Comparison of ENCODE assay signal across 7 cellular contexts in genomic region chr17:40076101-40076498, GRCh38. TPM values are rescaled to one million over a fixed set of nuclear protein-coding genes. Genes with fewer than 3 reads are reported as not detected.
DNase-seq lines count a peak whose midpoint lies in the region; ATAC-seq and TF ChIP-seq lines count a peak whose summit lies in the region.
"Had no signal": no experiment of that assay in that cellular context is flagged by ENCODE, and none has a peak within 500 bp of the region (broad histone marks: within the 10 kb centered on the region; RNA-seq: fewer than 3 reads in every experiment).

No MANE protein-coding gene starts in this region.

- H4K8ac ChIP-seq in neuronal stem cell (ENCODE audit: low read depth, low read length): no peak overlapping the region

- H3K4me3 ChIP-seq in body of pancreas (no peak overlapping the region), neuronal stem cell (ENCODE audit: low read length in 2 of 2) (no peak overlapping the region)

- H2BK15ac ChIP-seq in neuronal stem cell (ENCODE audit: low read length): peak overlapping the region; percentile 28

- no peak overlapping the region for H2AFZ ChIP-seq in neuronal stem cell (ENCODE audit: low read length)

- H2AK5ac ChIP-seq in neuronal stem cell (ENCODE audit: low read depth, low read length): peak overlapping the region; percentile 53

- TF ChIP-seq POLR2A in body of pancreas (IDR thresholded peaks at IDR 0.05): no peak

- no peak overlapping the region for H3K14ac ChIP-seq in neuronal stem cell (ENCODE audit: low read length)

- no peaks in the 10 kb centered on the region for H3K9me3 ChIP-seq in body of pancreas
- no peaks in the 10 kb centered on the region for H3K9me3 ChIP-seq in neuronal stem cell (replicated peaks in 1 of 2; ENCODE audit: control insufficient read depth in 2 of 2, insufficient read depth in 1 of 2, low read depth in 1 of 2, low read length in 2 of 2)

- no peak overlapping the region for H3K18ac ChIP-seq in neuronal stem cell (ENCODE audit: low read length)

- H2BK120ac ChIP-seq in neuronal stem cell (ENCODE audit: low read depth, low read length): no peak overlapping the region

- DNase-seq in body of pancreas (no peak), neuronal stem cell (ENCODE audit: low spot score) (no peak), SHP77 treated with DMSO at 0.1 percent for 48 hours (lab: John Stamatoyannopoulos, UW) (no peak), iPS-NIHi7 (ENCODE audit: extremely low spot score) (no peak)
- DNase-seq in stimulated activated naive CD4-positive, alpha-beta T cell treated with Interleukin-2 at 50 U/mL for 16 hours (lab: John Stamatoyannopoulos, UW): no peak
- DNase-seq: SIG-M5 had no signal

- H3K27me3 ChIP-seq in body of pancreas: no peaks in the 10 kb centered on the region
- no peaks in the 10 kb centered on the region for H3K27me3 ChIP-seq in neuronal stem cell (ENCODE audit: control insufficient read depth in 3 of 3, insufficient read depth in 3 of 3, low read depth in 1 of 3, low read length in 3 of 3)

- no peak overlapping the region for H3K4ac ChIP-seq in neuronal stem cell (ENCODE audit: low read length)

- peak overlapping the region; percentile 64 for H2BK12ac ChIP-seq in neuronal stem cell (ENCODE audit: low read length)

- peak overlapping the region; percentile 49 for H2BK5ac ChIP-seq in neuronal stem cell (ENCODE audit: low read length)

- no peak for ATAC-seq in body of pancreas

- no peak overlapping the region for H3K23ac ChIP-seq in neuronal stem cell (ENCODE audit: low read depth, low read length, poor library complexity)

- TF ChIP-seq CTCF in C4-2B (conservative IDR thresholded peaks at IDR 0.05) (no peak), body of pancreas (IDR thresholded peaks at IDR 0.05) (no peak)

- intact Hi-C loops in body of pancreas (cut with DNase I): no loop called here

- no peaks in the 10 kb centered on the region for H3K36me3 ChIP-seq in body of pancreas (replicated peaks in 1 of 2; ENCODE audit: insufficient read depth in 1 of 2, low read depth in 2 of 2)
- H3K36me3 ChIP-seq in neuronal stem cell (replicated peaks in 1 of 2; ENCODE audit: control insufficient read depth in 2 of 2, insufficient read depth in 2 of 2, low read length in 2 of 2): peaks cover 0 to 9% of the 10 kb centered on the region in 2 donors

- WGBS in body of pancreas, 2 donors: 42 to 52% methylated on average over 2 to 4 of the region's 4 CpGs
- no CpG with 5 or more reads among the region's 4 CpGs for WGBS in neuronal stem cell (ENCODE audit: extremely low coverage in 2 of 2, insufficient read length in 2 of 2, insufficient replicate concordance in 1 of 2), 2 donors

- H3K27ac ChIP-seq in C4-2B (peak overlapping the region; percentile 75), body of pancreas (peak overlapping the region; percentile 90 to 98 (median 98)), neuronal stem cell (replicated peaks; ENCODE audit: low read length) (no peak overlapping the region)

- H3K79me1 ChIP-seq in neuronal stem cell (ENCODE audit: low read depth, low read length): no peaks in the 10 kb centered on the region

- H4K91ac ChIP-seq in neuronal stem cell (ENCODE audit: low read depth, low read length, poor library complexity): no peak overlapping the region

- H3K4me1 ChIP-seq in body of pancreas (peaks cover 65% of the 10 kb centered on the region), neuronal stem cell (ENCODE audit: control insufficient read depth in 2 of 2, insufficient read depth in 1 of 2, low read depth in 1 of 2, low read length in 2 of 2) (peaks cover 21 to 22% of the 10 kb centered on the region in 2 donors)

- no peak overlapping the region for H3K4me2 ChIP-seq in neuronal stem cell (ENCODE audit: insufficient read depth, low read length, poor library complexity, severe bottlenecking)

- peak overlapping the region; percentile 24 for H3K9ac ChIP-seq in neuronal stem cell (ENCODE audit: low read depth, low read length, poor library complexity)

RNA-seq across cellular contexts. Expression of gene THRA, which starts 13.3 kb away (rescaled TPM):
- 10 to 100 TPM; 37.9 to 61.6 TPM for total RNA-seq in body of pancreas
- 13.2 TPM for polyA plus RNA-seq in neuronal stem cell (2013, experiment 1 of 2)
- 13.2 TPM for polyA plus RNA-seq in neuronal stem cell (2013, experiment 2 of 2)

RNA-seq across cellular contexts. Expression of gene MED24, which starts 21.9 kb away (rescaled TPM):
- total RNA-seq in body of pancreas: 10 to 100 TPM; 34.9 to 38.7 TPM
- 61.9 TPM for polyA plus RNA-seq in neuronal stem cell (2013, experiment 1 of 2)
- polyA plus RNA-seq in neuronal stem cell (2013, experiment 2 of 2): 61.2 TPM

RNA-seq across cellular contexts. Expression of gene NR1D1, which starts 24.3 kb away (rescaled TPM):
- 1 to 10 TPM; 2.3 to 5.9 TPM for total RNA-seq in body of pancreas
- polyA plus RNA-seq in neuronal stem cell (2013, experiment 1 of 2): 5.0 TPM
- 4.8 TPM for polyA plus RNA-seq in neuronal stem cell (2013, experiment 2 of 2)

RNA-seq across cellular contexts. Expression of gene MSL1, which starts 45.7 kb away (rescaled TPM):
- 100 to 1,000 TPM in 1 of 2 donors, 10 to 100 TPM in 1; 75.5 to 157 TPM for total RNA-seq in body of pancreas
- polyA plus RNA-seq in neuronal stem cell (2013, experiment 1 of 2): 106 TPM
- polyA plus RNA-seq in neuronal stem cell (2013, experiment 2 of 2): 110 TPM
